ENCODE assay signal across 1 cellular context in the genomic region with DNA sequence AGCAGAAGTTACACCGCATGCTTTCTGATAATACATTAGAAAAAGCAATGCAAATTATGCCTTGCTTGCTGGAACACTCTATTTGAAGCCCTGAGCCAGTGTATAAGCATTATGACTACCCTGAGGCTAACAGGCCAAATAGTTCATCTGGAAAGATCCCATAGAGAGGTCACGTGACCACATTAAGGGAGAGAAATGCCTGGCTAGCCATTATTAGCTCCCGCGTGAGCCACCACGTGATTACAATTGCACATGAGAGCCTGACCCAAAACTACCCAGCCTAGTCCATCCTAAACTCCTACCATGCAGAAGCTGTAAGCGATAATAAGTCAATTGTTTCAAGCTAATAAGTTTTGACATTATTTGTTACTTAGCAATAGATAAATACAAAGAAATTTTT.
TF ChIP-seq lines count a peak whose summit lies in the region.

No MANE protein-coding gene starts in this region.

TF ChIP-seq in HepG2, 621 proteins besides CTCF, POLR2A, EP300 and RAD21 (continued from another document):
- TF ChIP-seq, protein P1, sequence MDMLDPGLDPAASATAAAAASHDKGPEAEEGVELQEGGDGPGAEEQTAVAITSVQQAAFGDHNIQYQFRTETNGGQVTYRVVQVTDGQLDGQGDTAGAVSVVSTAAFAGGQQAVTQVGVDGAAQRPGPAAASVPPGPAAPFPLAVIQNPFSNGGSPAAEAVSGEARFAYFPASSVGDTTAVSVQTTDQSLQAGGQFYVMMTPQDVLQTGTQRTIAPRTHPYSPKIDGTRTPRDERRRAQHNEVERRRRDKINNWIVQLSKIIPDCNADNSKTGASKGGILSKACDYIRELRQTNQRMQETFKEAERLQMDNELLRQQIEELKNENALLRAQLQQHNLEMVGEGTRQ (IDR thresholded peaks at IDR 0.05; ENCODE audit: low read depth, low read length): peak; percentile 61
- TF ChIP-seq, protein P1 (CRISPR knock-in tag; IDR thresholded peaks at IDR 0.05; ENCODE audit: borderline replicate concordance): no peak
- TF ChIP-seq HNF4G (IDR thresholded peaks at IDR 0.05; ENCODE audit: borderline replicate concordance, low read depth, low read length) (no peak), HNF4G (CRISPR knock-in tag; IDR thresholded peaks at IDR 0.05; ENCODE audit: borderline replicate concordance, low read depth) (no peak)
